In the genomic region with DNA sequence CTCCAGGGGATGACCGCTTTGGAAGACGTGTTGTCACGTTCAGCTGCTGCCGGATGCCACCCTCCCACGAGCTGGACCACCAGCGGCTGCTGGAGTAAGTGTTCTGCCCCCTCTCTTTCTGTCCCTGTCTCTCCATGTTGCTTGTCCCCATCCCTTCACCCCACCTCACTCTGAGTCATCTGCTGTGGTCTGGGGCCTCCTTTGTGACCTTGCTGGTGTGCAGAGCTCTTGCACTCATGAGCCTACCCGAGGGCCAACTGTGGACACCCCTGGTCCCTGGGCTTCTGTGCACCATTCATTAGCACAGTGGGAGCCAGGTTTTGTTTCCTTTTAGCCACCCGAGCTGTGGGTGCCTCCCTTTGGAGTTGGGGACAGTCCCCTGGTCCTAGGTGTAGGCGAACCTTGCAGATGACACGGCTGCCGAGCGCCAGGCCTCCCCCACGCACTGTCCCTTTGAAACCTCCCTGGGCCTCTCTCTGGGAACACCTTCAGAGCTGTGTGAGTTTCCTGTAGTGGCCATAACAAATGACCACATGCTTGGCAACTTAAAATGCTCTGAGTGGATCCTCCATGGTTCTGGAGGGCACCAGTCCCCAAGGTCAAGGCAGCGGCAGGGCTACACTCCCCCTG, we compare ENCODE assay signal across 29 cellular contexts. TPM values are rescaled to one million over a fixed set of nuclear protein-coding genes. Genes with fewer than 3 reads are reported as not detected.
"Had no signal": no experiment of that assay in that cellular context is flagged by ENCODE, and none has a peak within 500 bp of the region (broad histone marks: within the 10 kb centered on the region; RNA-seq: fewer than 3 reads in every experiment).

No MANE protein-coding gene starts in this region.

- H3K9me3 Mint-ChIP-seq: activated naive CD4-positive, alpha-beta T cell treated with anti-CD3 and anti-CD28 coated beads for 36 hours; activated naive CD8-positive, alpha-beta T cell treated with anti-CD3 and anti-CD28 coated beads, Interleukin-2, amount 10 ng/mL, durations not matched to agents 7 days and 5 days; activated T-cell treated with anti-CD3 and anti-CD28 coated beads, Interleukin-2, amount 50 U/mL, for 4 hours; central memory CD8-positive, alpha-beta T cell; effector memory CD8-positive, alpha-beta T cell; mesothelial cell of epicardium; naive thymus-derived CD8-positive, alpha-beta T cell; stimulated activated naive CD8-positive, alpha-beta T cell treated with anti-CD3 and anti-CD28 coated beads, Interleukin-15, Interleukin-2, amounts not matched to agents 100 ng/mL and 50 ng/mL, for 24 hours had no signal

- H3K4me3 Mint-ChIP-seq: activated naive CD4-positive, alpha-beta T cell treated with anti-CD3 and anti-CD28 coated beads for 36 hours; activated T-cell treated with anti-CD3 and anti-CD28 coated beads, Interleukin-2, amount 50 U/mL, for 4 hours; central memory CD8-positive, alpha-beta T cell; effector memory CD8-positive, alpha-beta T cell; mesothelial cell of epicardium; naive thymus-derived CD8-positive, alpha-beta T cell; stimulated activated naive CD8-positive, alpha-beta T cell treated with anti-CD3 and anti-CD28 coated beads, Interleukin-15, Interleukin-2, amounts not matched to agents 100 ng/mL and 50 ng/mL, for 24 hours had no signal

- H3K36me3 Mint-ChIP-seq: activated naive CD8-positive, alpha-beta T cell treated with anti-CD3 and anti-CD28 coated beads, Interleukin-2, amount 10 ng/mL, durations not matched to agents 7 days and 5 days had no signal

- DNase-seq: activated CD4-positive, CD25-positive, alpha-beta regulatory T cell treated with anti-CD3 and anti-CD28 coated beads, Interleukin-2, amount 50 U/mL, for 72 hours; activated CD8-positive, alpha-beta memory T cell treated with anti-CD3 and anti-CD28 coated beads, Interleukin-2, amount 50 U/mL, for 48 hours; activated effector memory CD4-positive, alpha-beta T cell treated with Interleukin-2 at 50 U/mL for 16 hours; activated naive CD4-positive, alpha-beta T cell treated with anti-CD3 and anti-CD28 coated beads for 36 hours; activated naive CD8-positive, alpha-beta T cell treated with anti-CD3 and anti-CD28 coated beads, Interleukin-2, amount 10 ng/mL, durations not matched to agents 7 days and 5 days; activated T-cell treated with anti-CD3 and anti-CD28 coated beads, Interleukin-2, amount 50 U/mL, for 4 hours; amniotic stem cell; dorsolateral prefrontal cortex; effector memory CD8-positive, alpha-beta T cell; glutamatergic neuron; left ventricle myocardium superior; mammary epithelial cell; naive thymus-derived CD8-positive, alpha-beta T cell; pancreas; psoas muscle; spleen; stimulated activated CD4-positive, alpha-beta T cell treated with anti-CD3 and anti-CD28 coated beads, Interleukin-4, amount 100 ng/mL, for 1 hour; T-helper 2 cell; WERI-Rb-1 had no signal

- H3K4me1 Mint-ChIP-seq: central memory CD8-positive, alpha-beta T cell had no signal

- H3K36me3 ChIP-seq: breast epithelium, esophagus muscularis mucosa, neutrophil, pancreas, right atrium auricular region, spleen, tibial nerve, vagina, WERI-Rb-1 had no signal

- H3K9me3 ChIP-seq: breast epithelium, esophagus muscularis mucosa, neutrophil, pancreas, psoas muscle, right atrium auricular region, spleen, tibial nerve, vagina had no signal

- ATAC-seq: activated T-cell treated with anti-CD3 and anti-CD28 coated beads, Interleukin-2, amount 50 U/mL, for 4 hours; effector memory CD8-positive, alpha-beta T cell; left ventricle myocardium superior; pancreas; psoas muscle had no signal

- H3K27ac ChIP-seq: breast epithelium, dorsolateral prefrontal cortex, esophagus muscularis mucosa, hepatocyte, neutrophil, pancreas, psoas muscle, right atrium auricular region, spleen, tibial nerve, vagina, WERI-Rb-1 had no signal

- H3K27ac Mint-ChIP-seq: activated naive CD4-positive, alpha-beta T cell treated with anti-CD3 and anti-CD28 coated beads for 36 hours; effector memory CD8-positive, alpha-beta T cell; mesothelial cell of epicardium; stimulated activated naive CD8-positive, alpha-beta T cell treated with anti-CD3 and anti-CD28 coated beads, Interleukin-15, Interleukin-2, amounts not matched to agents 100 ng/mL and 50 ng/mL, for 24 hours had no signal

- H3K4me3 ChIP-seq: breast epithelium, dorsolateral prefrontal cortex, esophagus muscularis mucosa, hepatocyte, pancreas, psoas muscle, right atrium auricular region, spleen, tibial nerve, vagina had no signal

- H3K4me1 ChIP-seq: breast epithelium, esophagus muscularis mucosa, pancreas, psoas muscle, right atrium auricular region, tibial nerve, vagina had no signal

- H3K27me3 ChIP-seq: breast epithelium, hepatocyte, neutrophil, pancreas, right atrium auricular region, tibial nerve, vagina had no signal

RNA-seq across cellular contexts. Expression of gene ARHGAP8, which starts 49.8 kb away (rescaled TPM):
- total RNA-seq: left ventricle myocardium superior had no signal
- polyA plus RNA-seq: psoas muscle had no signal
